ENCODE assay signal across 11 cellular contexts in genomic region chr19:55442372-55443044, GRCh38. TPM values are rescaled to one million over a fixed set of nuclear protein-coding genes. Genes with fewer than 3 reads are reported as not detected.
DNase-seq lines count a peak whose midpoint lies in the region; ATAC-seq and TF ChIP-seq lines count a peak whose summit lies in the region.
"Had no signal": no experiment of that assay in that cellular context is flagged by ENCODE, and none has a peak within 500 bp of the region (broad histone marks: within the 10 kb centered on the region; RNA-seq: fewer than 3 reads in every experiment).

No MANE protein-coding gene starts in this region.

- peaks cover 83% of the 10 kb centered on the region for H3K27me3 ChIP-seq in CD4-positive, alpha-beta T cell (ENCODE audit: control insufficient read depth, insufficient read depth, low read length)
- H3K27me3 ChIP-seq in DND-41 (ENCODE audit: insufficient read depth, low read length, poor library complexity) (peaks cover 32% of the 10 kb centered on the region), hepatocyte (peaks cover 70% of the 10 kb centered on the region)

- CTCF ChIA-PET in CD4-positive, alpha-beta T cell (lab: Charles Lee): no interaction called here

- ATAC-seq in CD4-positive, alpha-beta T cell (ENCODE audit: poor library complexity): peak; percentile 70
- ATAC-seq in DND-41 (ENCODE audit: insufficient read depth, low read depth): no peak

- H3K4me3 Mint-ChIP-seq in CD4-positive, alpha-beta T cell: no peak overlapping the region

- H3K4me1 Mint-ChIP-seq in CD4-positive, alpha-beta T cell (ENCODE audit: low read depth): peaks cover 33% of the 10 kb centered on the region

- no peaks in the 10 kb centered on the region for H3K9me2 ChIP-seq in hepatocyte (replicated peaks; ENCODE audit: insufficient read depth)

- H3K27ac ChIP-seq in CD4-positive, alpha-beta T cell (ENCODE audit: low read depth, low read length): no peak overlapping the region
- H3K27ac ChIP-seq in DND-41 (ENCODE audit: low read length): no peak overlapping the region
- no peak overlapping the region for H3K27ac ChIP-seq in hepatocyte
- H3K27ac ChIP-seq: neutrophil had no signal

- H3K9ac ChIP-seq in DND-41 (ENCODE audit: low read depth, low read length): no peak overlapping the region

- no peaks in the 10 kb centered on the region for H3K9me3 ChIP-seq in CD4-positive, alpha-beta T cell (ENCODE audit: control insufficient read depth, low read length)
- no peaks in the 10 kb centered on the region for H3K9me3 ChIP-seq in DND-41 (ENCODE audit: insufficient read depth, low read length, severe bottlenecking)
- H3K9me3 ChIP-seq in hepatocyte (ENCODE audit: low read depth): no peaks in the 10 kb centered on the region
- H3K9me3 ChIP-seq: neutrophil had no signal

- intact Hi-C loops in CD4-positive, alpha-beta T cell (cut with DNase I, micrococcal nuclease): no loop called here

- H3K36me3 Mint-ChIP-seq in CD4-positive, alpha-beta T cell (ENCODE audit: low read depth): no peaks in the 10 kb centered on the region

- H2AFZ ChIP-seq in DND-41 (ENCODE audit: low read depth, low read length) (no peak overlapping the region), hepatocyte (no peak overlapping the region)

- POLR2A ChIA-PET in CD4-positive, alpha-beta T cell (lab: Charles Lee): no interaction called here

- H3K4me1 ChIP-seq in DND-41 (ENCODE audit: insufficient read depth, low read length): peaks cover 12% of the 10 kb centered on the region
- no peaks in the 10 kb centered on the region for H3K4me1 ChIP-seq in hepatocyte (ENCODE audit: insufficient read depth)

- WGBS in hepatocyte (ENCODE audit: low lambda C conversion rate, missing lambda C conversion rate): 3% methylated on average over 49 of the region's 77 CpGs

- peak in 1 of 10 experiments; percentile 19 for DNase-seq in CD4-positive, alpha-beta T cell
- DNase-seq in DND-41: no peak
- peak; percentile 12 for DNase-seq in NCI-H748 treated with DMSO at 0.1 percent for 48 hours (lab: John Stamatoyannopoulos, UW)
- DNase-seq in hepatocyte (ENCODE audit: low spot score): no peak
- DNase-seq in NCI-H226: no peak
- DNase-seq in NCI-H446 treated with DMSO at 0.1 percent for 48 hours (lab: John Stamatoyannopoulos, UW): no peak
- DNase-seq in SW 1271 (lab: John Stamatoyannopoulos, UW): no peak
- DNase-seq in AG08395 (ENCODE audit: low spot score): no peak

- no peaks in the 10 kb centered on the region for H3K36me3 ChIP-seq in DND-41 (ENCODE audit: insufficient read depth, low read length)
- H3K36me3 ChIP-seq in hepatocyte (replicated peaks; ENCODE audit: insufficient read depth, low read depth): no peaks in the 10 kb centered on the region
- H3K36me3 ChIP-seq: neutrophil had no signal

- TF ChIP-seq CTCF in CD4-positive, alpha-beta T cell (IDR thresholded peaks at IDR 0.05): no peak
- no peak for TF ChIP-seq CTCF in DND-41 (IDR thresholded peaks at IDR 0.05; ENCODE audit: borderline replicate concordance, extremely low read depth, low read length, poor library complexity, severe bottlenecking)
- no peak for TF ChIP-seq CTCF in hepatocyte (IDR thresholded peaks at IDR 0.05; ENCODE audit: poor library complexity)

- H3K4me2 ChIP-seq in DND-41 (ENCODE audit: insufficient read depth, low read length) (0 out of 2 replicates have a peak overlapping the region, but pooled peaks have one; percentile 51), hepatocyte (peak overlapping the region; percentile 46)

- H3K27me3 Mint-ChIP-seq in CD4-positive, alpha-beta T cell: peaks cover 75% of the 10 kb centered on the region

- no peaks in the 10 kb centered on the region for H3K79me2 ChIP-seq in DND-41 (ENCODE audit: insufficient read depth, low read length)
- H3K79me2 ChIP-seq in hepatocyte: no peaks in the 10 kb centered on the region

- no peaks in the 10 kb centered on the region for H3K9me3 Mint-ChIP-seq in CD4-positive, alpha-beta T cell

- H4K20me1 ChIP-seq in DND-41 (ENCODE audit: insufficient read depth, low read length) (peaks cover 22% of the 10 kb centered on the region), hepatocyte (ENCODE audit: insufficient read depth, poor library complexity, severe bottlenecking) (no peaks in the 10 kb centered on the region)

- H3K4me3 ChIP-seq in DND-41 (ENCODE audit: low read depth in 1 of 2, low read length in 2 of 2): no peak overlapping the region
- H3K4me3 ChIP-seq in hepatocyte: no peak overlapping the region

- H3K27ac Mint-ChIP-seq in CD4-positive, alpha-beta T cell: no peak overlapping the region

RNA-seq across cellular contexts. Expression of gene SHISA7, which starts 0.6 kb away (rescaled TPM):
- not detected for total RNA-seq in CD4-positive, alpha-beta T cell
- not detected in 2 replicates for total RNA-seq in hepatocyte
- not detected in 2 replicates for polyA plus RNA-seq in hepatocyte
- total RNA-seq: kidney epithelial cell had no signal

RNA-seq across cellular contexts. Expression of gene ISOC2, which starts 18.9 kb away (rescaled TPM):
- 1 to 10 TPM; 1.5 to 2.2 TPM for total RNA-seq in CD4-positive, alpha-beta T cell
- 79.3 and 90.4 TPM in 2 replicates for total RNA-seq in hepatocyte
- 64.2 and 72.2 TPM in 2 replicates for polyA plus RNA-seq in hepatocyte

RNA-seq across cellular contexts. Expression of gene C19orf85, which starts 22.0 kb away (rescaled TPM):
- not detected for total RNA-seq in CD4-positive, alpha-beta T cell
- total RNA-seq in hepatocyte: not detected in 2 replicates
- not detected in 2 replicates for polyA plus RNA-seq in hepatocyte
- total RNA-seq: cerebellum, kidney epithelial cell had no signal

RNA-seq across cellular contexts. Expression of gene ZNF628, which starts 33.9 kb away (rescaled TPM):
- total RNA-seq in CD4-positive, alpha-beta T cell: 10 to 100 TPM; 26.6 to 27.2 TPM
- 2.2 and 4.7 TPM in 2 replicates for total RNA-seq in hepatocyte
- 1.0 and 1.2 TPM in 2 replicates for polyA plus RNA-seq in hepatocyte

RNA-seq across cellular contexts. Expression of gene UBE2S, which starts 34.9 kb away (rescaled TPM):
- 10 to 100 TPM; 50.9 to 62.9 TPM for total RNA-seq in CD4-positive, alpha-beta T cell
- 18.5 and 20.4 TPM in 2 replicates for total RNA-seq in hepatocyte
- polyA plus RNA-seq in hepatocyte: 105 and 116 TPM in 2 replicates

Comparison
In these comparisons a context has a peak if more than half of its experiments do, and no peak if none do; other contexts are left out.
1. RNA of gene ISOC2, which starts 18.9 kb away (total RNA-seq): 79.3 to 90.4 TPM in hepatocyte; 1.5 to 2.2 TPM in CD4-positive, alpha-beta T cell; every median in the first group is over 10 times any median in the second.